ENCODE assay signal across 1 cellular context in genomic region chr5:133933670-133934295, GRCh38.
TF ChIP-seq lines count a peak whose summit lies in the region.

No MANE protein-coding gene starts in this region.

TF ChIP-seq in HEK293, 187 proteins besides CTCF, POLR2A, EP300 and RAD21 (continued from another document):
- TF ChIP-seq, protein P1, sequence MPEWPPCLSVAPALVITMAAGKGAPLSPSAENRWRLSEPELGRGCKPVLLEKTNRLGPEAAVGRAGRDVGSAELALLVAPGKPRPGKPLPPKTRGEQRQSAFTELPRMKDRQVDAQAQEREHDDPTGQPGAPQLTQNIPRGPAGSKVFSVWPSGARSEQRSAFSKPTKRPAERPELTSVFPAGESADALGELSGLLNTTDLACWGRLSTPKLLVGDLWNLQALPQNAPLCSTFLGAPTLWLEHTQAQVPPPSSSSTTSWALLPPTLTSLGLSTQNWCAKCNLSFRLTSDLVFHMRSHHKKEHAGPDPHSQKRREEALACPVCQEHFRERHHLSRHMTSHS (tag by site-specific recombination; IDR thresholded peaks at IDR 0.05): no peak
- no peak for TF ChIP-seq PRDM10 (tag by site-specific recombination; IDR thresholded peaks at IDR 0.05)
- no peak for TF ChIP-seq SALL2 (tag by site-specific recombination; IDR thresholded peaks at IDR 0.05; ENCODE audit: borderline replicate concordance)
- TF ChIP-seq, protein P2, sequence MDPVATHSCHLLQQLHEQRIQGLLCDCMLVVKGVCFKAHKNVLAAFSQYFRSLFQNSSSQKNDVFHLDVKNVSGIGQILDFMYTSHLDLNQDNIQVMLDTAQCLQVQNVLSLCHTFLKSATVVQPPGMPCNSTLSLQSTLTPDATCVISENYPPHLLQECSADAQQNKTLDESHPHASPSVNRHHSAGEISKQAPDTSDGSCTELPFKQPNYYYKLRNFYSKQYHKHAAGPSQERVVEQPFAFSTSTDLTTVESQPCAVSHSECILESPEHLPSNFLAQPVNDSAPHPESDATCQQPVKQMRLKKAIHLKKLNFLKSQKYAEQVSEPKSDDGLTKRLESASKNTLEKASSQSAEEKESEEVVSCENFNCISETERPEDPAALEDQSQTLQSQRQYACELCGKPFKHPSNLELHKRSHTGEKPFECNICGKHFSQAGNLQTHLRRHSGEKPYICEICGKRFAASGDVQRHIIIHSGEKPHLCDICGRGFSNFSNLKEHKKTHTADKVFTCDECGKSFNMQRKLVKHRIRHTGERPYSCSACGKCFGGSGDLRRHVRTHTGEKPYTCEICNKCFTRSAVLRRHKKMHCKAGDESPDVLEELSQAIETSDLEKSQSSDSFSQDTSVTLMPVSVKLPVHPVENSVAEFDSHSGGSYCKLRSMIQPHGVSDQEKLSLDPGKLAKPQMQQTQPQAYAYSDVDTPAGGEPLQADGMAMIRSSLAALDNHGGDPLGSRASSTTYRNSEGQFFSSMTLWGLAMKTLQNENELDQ (tag by site-specific recombination; IDR thresholded peaks at IDR 0.05; ENCODE audit: low read depth): no peak
- no peak for TF ChIP-seq GLIS2 (tag by site-specific recombination; IDR thresholded peaks at IDR 0.05)
- no peak for TF ChIP-seq ZNF23 (tag by site-specific recombination; IDR thresholded peaks at IDR 0.05; ENCODE audit: borderline replicate concordance)
- TF ChIP-seq EGR2 (tag by site-specific recombination; IDR thresholded peaks at IDR 0.05; ENCODE audit: low read depth): peak; percentile 99
- TF ChIP-seq ZNF19 (tag by site-specific recombination; IDR thresholded peaks at IDR 0.05; ENCODE audit: low read depth): no peak
- TF ChIP-seq ZNF366 (tag by site-specific recombination; conservative IDR thresholded peaks at IDR 0.05): peak; percentile 43; the same call in 1 of the 2 replicates
- TF ChIP-seq ZFP37 (tag by site-specific recombination; IDR thresholded peaks at IDR 0.05): no peak
- TF ChIP-seq ZNF76 (tag by site-specific recombination; IDR thresholded peaks at IDR 0.05; ENCODE audit: borderline replicate concordance, low read depth): no peak
- TF ChIP-seq ZNF785 (tag by site-specific recombination; IDR thresholded peaks at IDR 0.05): no peak
- TF ChIP-seq, protein P3, sequence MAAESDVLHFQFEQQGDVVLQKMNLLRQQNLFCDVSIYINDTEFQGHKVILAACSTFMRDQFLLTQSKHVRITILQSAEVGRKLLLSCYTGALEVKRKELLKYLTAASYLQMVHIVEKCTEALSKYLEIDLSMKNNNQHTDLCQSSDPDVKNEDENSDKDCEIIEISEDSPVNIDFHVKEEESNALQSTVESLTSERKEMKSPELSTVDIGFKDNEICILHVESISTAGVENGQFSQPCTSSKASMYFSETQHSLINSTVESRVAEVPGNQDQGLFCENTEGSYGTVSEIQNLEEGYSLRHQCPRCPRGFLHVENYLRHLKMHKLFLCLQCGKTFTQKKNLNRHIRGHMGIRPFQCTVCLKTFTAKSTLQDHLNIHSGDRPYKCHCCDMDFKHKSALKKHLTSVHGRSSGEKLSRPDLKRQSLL (tag by site-specific recombination; IDR thresholded peaks at IDR 0.05): no peak
- TF ChIP-seq, protein P4, sequence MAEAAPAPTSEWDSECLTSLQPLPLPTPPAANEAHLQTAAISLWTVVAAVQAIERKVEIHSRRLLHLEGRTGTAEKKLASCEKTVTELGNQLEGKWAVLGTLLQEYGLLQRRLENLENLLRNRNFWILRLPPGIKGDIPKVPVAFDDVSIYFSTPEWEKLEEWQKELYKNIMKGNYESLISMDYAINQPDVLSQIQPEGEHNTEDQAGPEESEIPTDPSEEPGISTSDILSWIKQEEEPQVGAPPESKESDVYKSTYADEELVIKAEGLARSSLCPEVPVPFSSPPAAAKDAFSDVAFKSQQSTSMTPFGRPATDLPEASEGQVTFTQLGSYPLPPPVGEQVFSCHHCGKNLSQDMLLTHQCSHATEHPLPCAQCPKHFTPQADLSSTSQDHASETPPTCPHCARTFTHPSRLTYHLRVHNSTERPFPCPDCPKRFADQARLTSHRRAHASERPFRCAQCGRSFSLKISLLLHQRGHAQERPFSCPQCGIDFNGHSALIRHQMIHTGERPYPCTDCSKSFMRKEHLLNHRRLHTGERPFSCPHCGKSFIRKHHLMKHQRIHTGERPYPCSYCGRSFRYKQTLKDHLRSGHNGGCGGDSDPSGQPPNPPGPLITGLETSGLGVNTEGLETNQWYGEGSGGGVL (tag by site-specific recombination; IDR thresholded peaks at IDR 0.05): peak; percentile 53
- no peak for TF ChIP-seq ZNF184 (tag by site-specific recombination; IDR thresholded peaks at IDR 0.05)
- no peak for TF ChIP-seq ZFP41 (tag by site-specific recombination; IDR thresholded peaks at IDR 0.05; ENCODE audit: borderline replicate concordance)
- TF ChIP-seq ZNF248 (tag by site-specific recombination; IDR thresholded peaks at IDR 0.05): no peak
- TF ChIP-seq GLI2 (tag by site-specific recombination; IDR thresholded peaks at IDR 0.05; ENCODE audit: borderline replicate concordance, low read depth): no peak
- no peak for TF ChIP-seq ZNF629 (tag by site-specific recombination; IDR thresholded peaks at IDR 0.05)
- TF ChIP-seq, protein P5, sequence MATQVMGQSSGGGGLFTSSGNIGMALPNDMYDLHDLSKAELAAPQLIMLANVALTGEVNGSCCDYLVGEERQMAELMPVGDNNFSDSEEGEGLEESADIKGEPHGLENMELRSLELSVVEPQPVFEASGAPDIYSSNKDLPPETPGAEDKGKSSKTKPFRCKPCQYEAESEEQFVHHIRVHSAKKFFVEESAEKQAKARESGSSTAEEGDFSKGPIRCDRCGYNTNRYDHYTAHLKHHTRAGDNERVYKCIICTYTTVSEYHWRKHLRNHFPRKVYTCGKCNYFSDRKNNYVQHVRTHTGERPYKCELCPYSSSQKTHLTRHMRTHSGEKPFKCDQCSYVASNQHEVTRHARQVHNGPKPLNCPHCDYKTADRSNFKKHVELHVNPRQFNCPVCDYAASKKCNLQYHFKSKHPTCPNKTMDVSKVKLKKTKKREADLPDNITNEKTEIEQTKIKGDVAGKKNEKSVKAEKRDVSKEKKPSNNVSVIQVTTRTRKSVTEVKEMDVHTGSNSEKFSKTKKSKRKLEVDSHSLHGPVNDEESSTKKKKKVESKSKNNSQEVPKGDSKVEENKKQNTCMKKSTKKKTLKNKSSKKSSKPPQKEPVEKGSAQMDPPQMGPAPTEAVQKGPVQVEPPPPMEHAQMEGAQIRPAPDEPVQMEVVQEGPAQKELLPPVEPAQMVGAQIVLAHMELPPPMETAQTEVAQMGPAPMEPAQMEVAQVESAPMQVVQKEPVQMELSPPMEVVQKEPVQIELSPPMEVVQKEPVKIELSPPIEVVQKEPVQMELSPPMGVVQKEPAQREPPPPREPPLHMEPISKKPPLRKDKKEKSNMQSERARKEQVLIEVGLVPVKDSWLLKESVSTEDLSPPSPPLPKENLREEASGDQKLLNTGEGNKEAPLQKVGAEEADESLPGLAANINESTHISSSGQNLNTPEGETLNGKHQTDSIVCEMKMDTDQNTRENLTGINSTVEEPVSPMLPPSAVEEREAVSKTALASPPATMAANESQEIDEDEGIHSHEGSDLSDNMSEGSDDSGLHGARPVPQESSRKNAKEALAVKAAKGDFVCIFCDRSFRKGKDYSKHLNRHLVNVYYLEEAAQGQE (tag by site-specific recombination; IDR thresholded peaks at IDR 0.05): no peak
- no peak for TF ChIP-seq ELK4 (IDR thresholded peaks at IDR 0.05; ENCODE audit: borderline replicate concordance, low read depth, low read length)
- TF ChIP-seq REPIN1 (tag by site-specific recombination; IDR thresholded peaks at IDR 0.05; ENCODE audit: low read depth): no peak
- TF ChIP-seq ZNF169 (tag by site-specific recombination; IDR thresholded peaks at IDR 0.05): no peak
- no peak for TF ChIP-seq ZNF24 (tag by site-specific recombination; IDR thresholded peaks at IDR 0.05)
- TF ChIP-seq ZFHX2 (tag by site-specific recombination; conservative IDR thresholded peaks at IDR 0.05): peak; percentile 92
- TF ChIP-seq OSR2 (tag by site-specific recombination; IDR thresholded peaks at IDR 0.05): no peak
- TF ChIP-seq ZNF701 (tag by site-specific recombination; IDR thresholded peaks at IDR 0.05): no peak
- TF ChIP-seq, protein P6, sequence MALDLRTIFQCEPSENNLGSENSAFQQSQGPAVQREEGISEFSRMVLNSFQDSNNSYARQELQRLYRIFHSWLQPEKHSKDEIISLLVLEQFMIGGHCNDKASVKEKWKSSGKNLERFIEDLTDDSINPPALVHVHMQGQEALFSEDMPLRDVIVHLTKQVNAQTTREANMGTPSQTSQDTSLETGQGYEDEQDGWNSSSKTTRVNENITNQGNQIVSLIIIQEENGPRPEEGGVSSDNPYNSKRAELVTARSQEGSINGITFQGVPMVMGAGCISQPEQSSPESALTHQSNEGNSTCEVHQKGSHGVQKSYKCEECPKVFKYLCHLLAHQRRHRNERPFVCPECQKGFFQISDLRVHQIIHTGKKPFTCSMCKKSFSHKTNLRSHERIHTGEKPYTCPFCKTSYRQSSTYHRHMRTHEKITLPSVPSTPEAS (tag by site-specific recombination; IDR thresholded peaks at IDR 0.05): no peak
- TF ChIP-seq ZNF354C (tag by site-specific recombination; IDR thresholded peaks at IDR 0.05; ENCODE audit: borderline replicate concordance, low read depth): no peak
- no peak for TF ChIP-seq ZNF112 (tag by site-specific recombination; IDR thresholded peaks at IDR 0.05)
